In genomic region chr6:90778419-90779203, GRCh38 we compare ENCODE assay signal across 25 cellular contexts.
"Had no signal": no experiment of that assay in that cellular context is flagged by ENCODE, and none has a peak within 500 bp of the region (broad histone marks: within the 10 kb centered on the region; RNA-seq: fewer than 3 reads in every experiment).

No MANE protein-coding gene starts in this region.

- DNase-seq: hippocampal formation; left colon; left lung; lower lobe of right lung; mammary epithelial cell; mesenchymal stem cell; naive thymus-derived CD8-positive, alpha-beta T cell; nucleus accumbens; pancreas; posterior cingulate gyrus; retina; right cardiac atrium; sigmoid colon; small intestine; spleen; stimulated activated CD4-positive, alpha-beta T cell treated with anti-CD3 and anti-CD28 coated beads, Interleukin-4, amount 100 ng/mL, for 4 hours; stimulated activated CD8-positive, alpha-beta memory T cell treated with anti-CD3 and anti-CD28 coated beads, Interleukin-4, amount 100 ng/mL, for 48 hours; stimulated activated naive CD4-positive, alpha-beta T cell treated with Interleukin-2 at 50 U/mL for 16 hours; stimulated activated naive CD8-positive, alpha-beta T cell treated with anti-CD3 and anti-CD28 coated beads, Interleukin-15, amount 100 ng/mL, for 72 hours; substantia nigra; uterus had no signal

- H3K27me3 ChIP-seq: left lung, sigmoid colon, spleen, tibial nerve, uterus had no signal

- H3K4me1 ChIP-seq: left lung, lower lobe of right lung, pancreas, prostate gland, sigmoid colon, spleen, tibial nerve, uterus had no signal

- ATAC-seq: left colon; left lung; lower lobe of right lung; naive thymus-derived CD8-positive, alpha-beta T cell; pancreas; right cardiac atrium; stimulated activated memory B cell treated with anti-CD40 and anti-IgM and Interleukin-4, amounts not matched to agents 10 μg/mL and 1 μg/mL and 100 μg/mL, for 72 hours; stimulated activated naive CD8-positive, alpha-beta T cell treated with anti-CD3 and anti-CD28 coated beads, Interleukin-15, amount 100 ng/mL, for 72 hours had no signal

- H3K36me3 ChIP-seq: left lung, lower lobe of right lung, pancreas, prostate gland, sigmoid colon, spleen, tibial nerve, uterus had no signal

- FAIRE-seq: keratinocyte, pancreas, small intestine had no signal

- H3K9me3 ChIP-seq: left lung, lower lobe of right lung, pancreas, prostate gland, sigmoid colon, spleen, tibial nerve, uterus had no signal

- H3K27ac ChIP-seq: left lung, lower lobe of right lung, pancreas, prostate gland, sigmoid colon, spleen, tibial nerve, uterus had no signal

- H3K4me3 ChIP-seq: left lung, lower lobe of right lung, pancreas, prostate gland, sigmoid colon, spleen, tibial nerve, uterus had no signal
